11 cellular contexts compared by ENCODE assay signal in the genomic region with DNA sequence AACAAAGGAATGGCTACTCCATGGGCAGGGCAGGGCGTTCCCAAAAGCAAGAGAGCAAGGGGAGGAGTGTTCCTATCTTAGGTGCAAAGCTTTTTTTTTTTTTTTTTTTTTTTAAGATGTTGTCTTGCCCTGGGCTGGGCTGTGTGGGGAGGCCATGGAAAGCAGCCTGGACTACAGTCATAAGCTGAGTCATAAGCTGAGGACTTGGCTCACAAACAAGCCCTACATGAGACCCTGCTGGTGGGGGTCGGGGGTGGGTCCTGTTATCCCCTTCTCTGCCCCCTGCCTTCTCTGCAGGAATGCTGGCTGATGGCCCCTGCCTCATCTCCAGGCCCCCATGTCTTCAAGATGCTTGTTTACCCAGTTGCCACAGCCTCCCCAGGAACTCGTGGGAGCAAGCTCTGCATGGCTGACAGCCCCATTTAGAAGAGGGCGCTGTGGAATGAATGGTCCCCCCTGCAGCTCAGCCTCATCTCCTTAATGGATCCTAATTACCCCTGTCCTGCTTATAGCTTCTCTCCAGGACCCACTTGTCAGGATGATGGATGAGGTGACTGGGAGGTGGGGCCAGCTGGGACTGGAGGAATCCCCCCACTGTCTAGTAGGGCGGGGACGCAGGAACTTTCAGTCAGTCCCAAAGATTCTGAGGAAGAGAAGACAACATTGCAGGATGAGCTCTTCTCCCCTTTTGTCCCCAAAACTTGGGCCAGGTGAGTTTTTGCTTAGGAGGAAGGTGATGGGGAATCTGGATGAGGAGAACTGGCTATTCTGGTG.
A peak's percentile ranks its signal among the peaks of the same experiment; 100 is the strongest.
DNase-seq lines count a peak whose midpoint lies in the region; ATAC-seq, FAIRE-seq and TF ChIP-seq lines count a peak whose summit lies in the region.
"Had no signal": no experiment of that assay in that cellular context is flagged by ENCODE, and none has a peak within 500 bp of the region (broad histone marks: within the 10 kb centered on the region; RNA-seq: fewer than 3 reads in every experiment).

No MANE protein-coding gene starts in this region.

- H3K9me3 ChIP-seq in mucosa of descending colon (no peaks in the 10 kb centered on the region), pancreas (no peaks in the 10 kb centered on the region)

- H3K27ac ChIP-seq in pancreas: no peak overlapping the region

- ATAC-seq in mucosa of descending colon (peak; percentile 37), HG02588 (IDR thresholded peaks at IDR 0.05; ENCODE audit: unreplicated experiment) (no peak), pancreas (no peak)

- TF ChIP-seq CTCF in cardiac fibroblast (IDR thresholded peaks at IDR 0.05; ENCODE audit: low read depth, low read length): no peak
- no peak for TF ChIP-seq CTCF in mucosa of descending colon (IDR thresholded peaks at IDR 0.05)
- no peak for TF ChIP-seq CTCF in pancreas (IDR thresholded peaks at IDR 0.05)

- no peak for FAIRE-seq in pancreas (lab: Jason Lieb, UNC)
- FAIRE-seq: GM12891 had no signal

- no peaks in the 10 kb centered on the region for H3K4me1 ChIP-seq in mucosa of descending colon (ENCODE audit: low read depth)
- H3K4me1 ChIP-seq in pancreas: no peaks in the 10 kb centered on the region

- no peak overlapping the region for H3K4me3 ChIP-seq in cardiac fibroblast (replicated peaks in 1 of 2; ENCODE audit: low read depth in 2 of 2, low read length in 2 of 2)
- H3K4me3 ChIP-seq in mucosa of descending colon: no peak overlapping the region
- no peak overlapping the region for H3K4me3 ChIP-seq in pancreas

- DNase-seq in DMS79 treated with DMSO at 0.1 percent for 48 hours (lab: John Stamatoyannopoulos, UW): peak; percentile 53
- DNase-seq in NCI-H128 (lab: John Stamatoyannopoulos, UW; ENCODE audit: unreplicated experiment): peak; percentile 43
- peak; percentile 17 to 52 for DNase-seq in cardiac fibroblast (ENCODE audit: low read depth in 2 of 2)
- DNase-seq in mucosa of descending colon: no peak
- DNase-seq in SIG-M5 treated with dmso at 0.1 percent for 504 hours (lab: John Stamatoyannopoulos, UW; ENCODE audit: unreplicated experiment): no peak
- no peak for DNase-seq in pancreas
- no peak for DNase-seq in stimulated activated naive CD4-positive, alpha-beta T cell (lab: John Stamatoyannopoulos, UW)
- DNase-seq: activated B cell treated with CpG ODN at 0.5 μM for 24 hours; CD4-positive, CD25-positive, alpha-beta regulatory T cell had no signal

- intact Hi-C loops in mucosa of descending colon (cut with DNase I, micrococcal nuclease) (no loop called here), pancreas (cut with DNase I) (no loop called here)

- no peaks in the 10 kb centered on the region for H3K27me3 ChIP-seq in pancreas

- 53 to 58% methylated on average over 6 of the region's 6 CpGs for WGBS in pancreas, 2 donors

- H3K36me3 ChIP-seq in mucosa of descending colon (ENCODE audit: low read depth) (no peaks in the 10 kb centered on the region), pancreas (no peaks in the 10 kb centered on the region)

Comparison
In these comparisons a context has a peak if more than half of its experiments do, and no peak if none do; other contexts are left out.
1. DNase-seq: peak in DMS79 treated with DMSO at 0.1 percent for 48 hours (single experiment), NCI-H128 (single experiment) and cardiac fibroblast (2 of 2); none in mucosa of descending colon (0 of 3), SIG-M5 treated with dmso at 0.1 percent for 504 hours (single experiment), pancreas (0 of 6) and stimulated activated naive CD4-positive, alpha-beta T cell (0 of 6).